In the genomic region with DNA sequence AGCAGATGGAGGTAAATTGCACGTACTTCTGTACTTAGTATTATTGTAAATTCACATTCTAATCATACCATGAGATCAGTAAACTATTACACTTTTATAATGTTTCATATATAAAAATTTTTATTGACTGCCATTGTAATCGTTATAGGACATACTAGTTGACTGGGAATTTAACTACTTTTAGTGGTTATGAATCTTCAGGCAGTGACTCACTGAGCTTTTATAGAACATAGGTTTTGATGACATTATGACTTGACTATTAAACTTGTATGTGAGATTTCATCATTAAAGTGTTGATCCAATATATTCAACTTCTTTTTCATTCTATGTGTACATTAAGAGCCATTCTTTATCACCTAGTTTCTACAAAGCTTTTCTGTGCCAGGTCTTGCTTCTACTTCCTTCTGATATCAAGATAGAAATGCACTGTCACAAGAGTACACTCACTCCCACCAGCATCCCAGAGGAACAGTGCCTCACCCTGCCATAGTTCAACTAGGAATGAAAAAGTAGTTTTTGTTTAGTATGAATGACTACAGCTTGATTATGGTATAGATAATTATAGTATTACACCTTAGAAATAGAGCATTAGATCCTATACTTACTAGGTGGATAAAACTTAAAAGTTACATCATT, we compare ENCODE assay signal across 21 cellular contexts.
DNase-seq lines count a peak whose midpoint lies in the region; TF ChIP-seq lines count a peak whose summit lies in the region.
"Had no signal": no experiment of that assay in that cellular context is flagged by ENCODE, and none has a peak within 500 bp of the region (broad histone marks: within the 10 kb centered on the region; RNA-seq: fewer than 3 reads in every experiment).

No MANE protein-coding gene starts in this region.

- no peaks in the 10 kb centered on the region for H3K4me1 Mint-ChIP-seq in osteocyte (ENCODE audit: unreplicated experiment)
- H3K4me1 Mint-ChIP-seq: brain; CD4-positive, alpha-beta memory T cell; mesothelial cell of epicardium; nephron progenitor cell had no signal

- no peaks in the 10 kb centered on the region for H3K9me3 ChIP-seq in fibroblast of lung (ENCODE audit: control insufficient read depth, insufficient read depth, low read depth, low read length)
- H3K9me3 ChIP-seq: left lung had no signal

- no peaks in the 10 kb centered on the region for H4K20me1 ChIP-seq in fibroblast of lung (ENCODE audit: control insufficient read depth, extremely low read depth, insufficient read depth, low read length)

- H3K79me2 ChIP-seq in fibroblast of lung (ENCODE audit: control insufficient read depth, insufficient read depth, low read length): no peaks in the 10 kb centered on the region

- H3K9ac ChIP-seq in fibroblast of lung (ENCODE audit: insufficient read depth, low read length): no peak overlapping the region

- DNase-seq in ELR (ENCODE audit: low read depth): peak; percentile 56
- peak; percentile 8 for DNase-seq in LoVo (ENCODE audit: low spot score)
- peak; percentile 13 for DNase-seq in fibroblast of lung (ENCODE audit: low read depth in 2 of 2)
- DNase-seq in osteocyte (ENCODE audit: extremely low spot score, unreplicated experiment): no peak
- no peak for DNase-seq in KG1 (lab: John Stamatoyannopoulos, UW)
- DNase-seq in DMS114 treated with DMSO at 0.1 percent for 48 hours (lab: John Stamatoyannopoulos, UW; ENCODE audit: unreplicated experiment): no peak
- DNase-seq in activated naive CD4-positive, alpha-beta T cell treated with anti-CD3 and anti-CD28 coated beads, Interleukin-2, amount 50 U/mL, for 16 hours: no peak
- DNase-seq: activated CD8-positive, alpha-beta memory T cell treated with anti-CD3 and anti-CD28 coated beads for 24 hours; CD4-positive, alpha-beta memory T cell; cortex of kidney; DMS 273 treated with DMSO at 0.1 percent for 48 hours; GDM1; left lung; MV-4-11; NCI-H1694 treated with DMSO at 0.1 percent for 48 hours; NCI-H69; nephron progenitor cell; SW 1271 had no signal

- H3K27me3 ChIP-seq in fibroblast of lung (ENCODE audit: control insufficient read depth, insufficient read depth, low read length): no peaks in the 10 kb centered on the region
- H3K27me3 ChIP-seq: left lung had no signal

- no peak overlapping the region for H3K4me2 ChIP-seq in fibroblast of lung (ENCODE audit: extremely low read depth, insufficient read depth, low read length)

- peaks cover 6% of the 10 kb centered on the region for H3K36me3 ChIP-seq in fibroblast of lung (ENCODE audit: control insufficient read depth, insufficient read depth, low read length)

- H3K4me3 ChIP-seq in fibroblast of lung (replicated peaks in 1 of 4; ENCODE audit: control extremely low read depth in 1 of 4, insufficient read depth in 1 of 4, low read depth in 3 of 4, low read length in 4 of 4): no peak overlapping the region
- H3K4me3 ChIP-seq: left lung had no signal

- no peak overlapping the region for H3K27ac ChIP-seq in fibroblast of lung (ENCODE audit: insufficient read depth, low read length)
- H3K27ac ChIP-seq: left lung had no signal

- no peak for TF ChIP-seq CTCF in fibroblast of lung (conservative IDR thresholded peaks at IDR 0.05 in 1 of 2, IDR thresholded peaks at IDR 0.05 in 1 of 2; ENCODE audit: low read depth in 1 of 2, low read length in 2 of 2)
- TF ChIP-seq CTCF in osteocyte (IDR thresholded peaks at IDR 0.05): no peak

- no peaks in the 10 kb centered on the region for H3K27me3 Mint-ChIP-seq in osteocyte (ENCODE audit: unreplicated experiment)
- H3K27me3 Mint-ChIP-seq: brain; CD4-positive, alpha-beta memory T cell had no signal

- H3K4me1 ChIP-seq in fibroblast of lung (ENCODE audit: control insufficient read depth, extremely low read depth, insufficient read depth, low read length): no peaks in the 10 kb centered on the region
- H3K4me1 ChIP-seq: left lung had no signal

- no peaks in the 10 kb centered on the region for H3K9me3 Mint-ChIP-seq in osteocyte (ENCODE audit: unreplicated experiment)
- H3K9me3 Mint-ChIP-seq: activated naive CD4-positive, alpha-beta T cell treated with anti-CD3 and anti-CD28 coated beads, Interleukin-2, amount 50 U/mL, for 72 hours; brain; CD4-positive, alpha-beta memory T cell; mesothelial cell of epicardium; nephron progenitor cell had no signal

- H3K27ac Mint-ChIP-seq in osteocyte (ENCODE audit: unreplicated experiment): peak overlapping the region; percentile 24
- H3K27ac Mint-ChIP-seq: activated naive CD4-positive, alpha-beta T cell treated with anti-CD3 and anti-CD28 coated beads, Interleukin-2, amount 50 U/mL, for 72 hours; brain; mesothelial cell of epicardium; nephron progenitor cell had no signal

- no peak overlapping the region for H3K4me3 Mint-ChIP-seq in osteocyte (ENCODE audit: unreplicated experiment)
- H3K4me3 Mint-ChIP-seq: brain; CD4-positive, alpha-beta memory T cell; mesothelial cell of epicardium; nephron progenitor cell had no signal

- no peak overlapping the region for H2AFZ ChIP-seq in fibroblast of lung (ENCODE audit: low read length)

- H3K36me3 Mint-ChIP-seq in osteocyte (ENCODE audit: unreplicated experiment): peaks cover 63% of the 10 kb centered on the region
- H3K36me3 Mint-ChIP-seq: activated naive CD4-positive, alpha-beta T cell treated with anti-CD3 and anti-CD28 coated beads, Interleukin-2, amount 50 U/mL, for 72 hours had no signal

Comparison
In these comparisons a context has a peak if more than half of its experiments do, and no peak if none do; other contexts are left out.
1. DNase-seq: peak in ELR (single experiment), LoVo (single experiment) and fibroblast of lung (2 of 2); none in osteocyte (single experiment), KG1 (single experiment), DMS114 treated with DMSO at 0.1 percent for 48 hours (single experiment) and activated naive CD4-positive, alpha-beta T cell treated with anti-CD3 and anti-CD28 coated beads, Interleukin-2, amount 50 U/mL, for 16 hours (single experiment).